Comparison of ENCODE assay signal across 7 cellular contexts in genomic region chr2:111492995-111493719, GRCh38.
A peak's percentile ranks its signal among the peaks of the same experiment; 100 is the strongest.
DNase-seq lines count a peak whose midpoint lies in the region; ATAC-seq, FAIRE-seq and TF ChIP-seq lines count a peak whose summit lies in the region.
"Not testable (repeated sequence)": the region's sequence is repeated elsewhere in the genome, so short reads cannot be mapped to it uniquely, and the experiment has no call there.

No MANE protein-coding gene starts in this region.

- not testable (repeated sequence) for ATAC-seq in IMR-90 (ENCODE audit: low read depth)

- WGBS in IMR-90 (ENCODE audit: extremely low coverage in 2 of 2, insufficient read length in 1 of 2), 2 experiments, result no CpG with 5 or more reads among the region's 20 CpGs
- WGBS in adrenal gland, 4 donors, result 0 to 42% (median 21%) methylated on average over 1 to 5 of the region's 20 CpGs

- peak overlapping the region; percentile 64 for H3K27ac Mint-ChIP-seq in Calu3 (ENCODE audit: unreplicated experiment)
- H3K27ac Mint-ChIP-seq in T-helper 1 cell treated with Interleukin-12 subunit alpha and Interleukin-12 subunit beta and Interleukin-4 antibody, amounts not matched to agents 30 μg/mL and 1 μg/mL, for 36 hours, result peak overlapping the region; percentile 85

- peak overlapping the region; percentile 83 for H3K4me2 ChIP-seq in IMR-90 (ENCODE audit: low read depth, low read length)

- not testable (repeated sequence) for H3K9me1 ChIP-seq in IMR-90 (ENCODE audit: insufficient read depth, low read length)

- FAIRE-seq in kidney (lab: Jason Lieb, UNC), result not testable (repeated sequence)

- H3K4me3 ChIP-seq in IMR-90 (ENCODE audit: insufficient read depth, low read depth, low read length), result peak overlapping the region; percentile 66
- H3K4me3 ChIP-seq in adrenal gland, result peak overlapping the region in 1 of 4 donors; percentile 51
- peak overlapping the region; percentile 59 for H3K4me3 ChIP-seq in epithelial cell of proximal tubule (ENCODE audit: low read depth, low read length)
- peak overlapping the region in 1 of 2 donors; percentile 39 for H3K4me3 ChIP-seq in kidney (ENCODE audit: low read length in 2 of 2)
- H3K4me3 ChIP-seq in retinal pigment epithelial cell (ENCODE audit: low read length), result peak overlapping the region; percentile 58

- peak overlapping the region; percentile 68; the same call in 1 of the 3 replicates for H2BK15ac ChIP-seq in IMR-90 (ENCODE audit: low read depth, low read length)

- not testable (repeated sequence) for H3K27me3 Mint-ChIP-seq in Calu3 (ENCODE audit: unreplicated experiment); T-helper 1 cell treated with Interleukin-12 subunit alpha and Interleukin-12 subunit beta and Interleukin-4 antibody, amounts not matched to agents 30 μg/mL and 1 μg/mL, for 36 hours (ENCODE audit: low read depth)

- not testable (repeated sequence) for BruUV-seq in Calu3 (replicated peaks; lab: Mats Ljungman, UMichigan); IMR-90 (replicated peaks; lab: Mats Ljungman, UMichigan)

- H3K4me3 Mint-ChIP-seq in Calu3 (ENCODE audit: low read depth, unreplicated experiment), result peak overlapping the region; percentile 63
- H3K4me3 Mint-ChIP-seq in T-helper 1 cell treated with Interleukin-12 subunit alpha and Interleukin-12 subunit beta and Interleukin-4 antibody, amounts not matched to agents 30 μg/mL and 1 μg/mL, for 36 hours, result peak overlapping the region; percentile 87

- peak overlapping the region; percentile 91 for H3K56ac ChIP-seq in IMR-90 (ENCODE audit: extremely low read depth, insufficient read depth, low read length)

- POLR2A ChIA-PET in IMR-90 (lab: Charles Lee; ENCODE audit: unreplicated experiment), result not testable (repeated sequence)

- H2BK5ac ChIP-seq in IMR-90 (ENCODE audit: low read depth, low read length, poor library complexity, severe bottlenecking), result peak overlapping the region; percentile 84

- in situ Hi-C loops in IMR-90 (cut with MboI; ENCODE audit: low sequenced_read_pairs), result loop anchor here (25.0 kb wide), 1 partner anchor 169 kb away; no protein-coding TSS in a partner anchor

- H3K36me3 Mint-ChIP-seq in Calu3 (ENCODE audit: insufficient read depth, unreplicated experiment), result not testable (repeated sequence)
- peaks cover 13% of the 10 kb centered on the region for H3K36me3 Mint-ChIP-seq in T-helper 1 cell treated with Interleukin-12 subunit alpha and Interleukin-12 subunit beta and Interleukin-4 antibody, amounts not matched to agents 30 μg/mL and 1 μg/mL, for 36 hours (ENCODE audit: low read depth)

- not testable (repeated sequence) for TF ChIP-seq RAD21 in IMR-90 (IDR thresholded peaks at IDR 0.05; ENCODE audit: low read length)

- peaks cover 16% of the 10 kb centered on the region; the same call in 1 of the 2 replicates for H4K20me1 ChIP-seq in IMR-90 (ENCODE audit: insufficient read depth, low read length)

- peak overlapping the region; percentile 18; the same call in 1 of the 2 replicates for H2AK5ac ChIP-seq in IMR-90 (ENCODE audit: low read depth, low read length)

- dilution Hi-C loops in IMR-90 (cut with HindIII; ENCODE audit: low sequenced_read_pairs, unreplicated experiment), result not testable (repeated sequence)

- not testable (repeated sequence) for TF ChIP-seq CTCF in Calu3 (IDR thresholded peaks at IDR 0.05; ENCODE audit: unreplicated experiment); IMR-90 (conservative IDR thresholded peaks at IDR 0.05; ENCODE audit: low read depth, low read length); adrenal gland (IDR thresholded peaks at IDR 0.05); epithelial cell of proximal tubule (conservative IDR thresholded peaks at IDR 0.05; ENCODE audit: low read depth, low read length); kidney (IDR thresholded peaks at IDR 0.05; ENCODE audit: borderline replicate concordance, extremely low read depth, insufficient read depth); retinal pigment epithelial cell (conservative IDR thresholded peaks at IDR 0.05; ENCODE audit: low read depth, low read length)

- H2AK9ac ChIP-seq in IMR-90 (replicated peaks; ENCODE audit: low read depth, low read length, poor library complexity), result not testable (repeated sequence)

- not testable (repeated sequence) for DNase-seq in Calu3; IMR-90; epithelial cell of proximal tubule (ENCODE audit: low read depth); kidney; retinal pigment epithelial cell (ENCODE audit: low read depth)
- DNase-seq in adrenal gland, result peak in 3 of 7 donors; percentile 25 to 52 (median 45)

- not testable (repeated sequence) for H3K27me3 ChIP-seq in IMR-90 (ENCODE audit: control insufficient read depth, insufficient read depth, low read length); adrenal gland

- H4K8ac ChIP-seq in IMR-90 (ENCODE audit: low read depth in 2 of 2, low read length in 2 of 2), result peak overlapping the region; percentile 81 to 97

- peak overlapping the region; percentile 89 for H4K91ac ChIP-seq in IMR-90 (ENCODE audit: insufficient read depth, low read depth, low read length)

- intact Hi-C loops in Calu3 (cut with micrococcal nuclease; ENCODE audit: unreplicated experiment); adrenal gland (cut with DNase I); kidney (cut with DNase I): not testable (repeated sequence)
- intact Hi-C loops in IMR-90 (cut with micrococcal nuclease), result loop anchor here (10.0 kb wide), 1 partner anchor 172 kb away; no protein-coding TSS in a partner anchor

- H3K18ac ChIP-seq in IMR-90 (ENCODE audit: low read depth, low read length), result peak overlapping the region; percentile 83

- peak overlapping the region; percentile 99 for H3K14ac ChIP-seq in IMR-90 (replicated peaks; ENCODE audit: low read depth, low read length)

- H3K79me1 ChIP-seq in IMR-90 (ENCODE audit: low read depth in 1 of 2, low read length in 2 of 2), result not testable (repeated sequence)

- H3K9me3 ChIP-seq in IMR-90 (ENCODE audit: control insufficient read depth, insufficient read depth, low read length); adrenal gland (replicated peaks in 1 of 3); kidney (ENCODE audit: control insufficient read depth in 1 of 2, low read length in 2 of 2): not testable (repeated sequence)

- peak overlapping the region; percentile 94; the same call in 1 of the 2 replicates for H3K23ac ChIP-seq in IMR-90 (ENCODE audit: low read depth, low read length)

- H3K4ac ChIP-seq in IMR-90 (ENCODE audit: low read depth, low read length), result peak overlapping the region; percentile 97

- not testable (repeated sequence) for H2AFZ ChIP-seq in IMR-90 (replicated peaks; ENCODE audit: low read length, poor library complexity)

- H2BK20ac ChIP-seq in IMR-90 (ENCODE audit: low read depth, low read length), result 0 out of 2 replicates have a peak overlapping the region, but pooled peaks have one; percentile 53

- H3K4me1 ChIP-seq in IMR-90 (ENCODE audit: control insufficient read depth, insufficient read depth, low read length), result peaks cover 19% of the 10 kb centered on the region
- not testable (repeated sequence) for H3K4me1 ChIP-seq in adrenal gland (replicated peaks in 1 of 2); kidney (ENCODE audit: control insufficient read depth in 1 of 2, insufficient read depth in 1 of 2, low read depth in 1 of 2, low read length in 2 of 2)

- H3K36me3 ChIP-seq in IMR-90 (ENCODE audit: control insufficient read depth, insufficient read depth, low read length), result peaks cover 10% of the 10 kb centered on the region
- not testable (repeated sequence) for H3K36me3 ChIP-seq in adrenal gland (replicated peaks in 1 of 2); kidney (ENCODE audit: control insufficient read depth in 1 of 2, insufficient read depth in 2 of 2, low read length in 2 of 2)

- peak overlapping the region; percentile 98 for H3K27ac ChIP-seq in IMR-90 (ENCODE audit: insufficient read depth, low read length)
- H3K27ac ChIP-seq in adrenal gland, result peak overlapping the region in 4 of 5 donors; percentile 54 to 92 (median 70)
- H3K27ac ChIP-seq in kidney (ENCODE audit: low read depth in 2 of 2, low read length in 2 of 2), result peak overlapping the region; percentile 51 to 75

- TF ChIP-seq POLR2A in IMR-90 (IDR thresholded peaks at IDR 0.05; ENCODE audit: low read depth, low read length); adrenal gland (IDR thresholded peaks at IDR 0.05): not testable (repeated sequence)

- CTCF ChIA-PET in Calu3 (lab: Charles Lee); IMR-90 (lab: Yijun Ruan, JAX): not testable (repeated sequence)

- not testable (repeated sequence) for H3K4me1 Mint-ChIP-seq in Calu3 (ENCODE audit: low read depth, unreplicated experiment)
- H3K4me1 Mint-ChIP-seq in T-helper 1 cell treated with Interleukin-12 subunit alpha and Interleukin-12 subunit beta and Interleukin-4 antibody, amounts not matched to agents 30 μg/mL and 1 μg/mL, for 36 hours (ENCODE audit: low read depth), result peaks cover 27% of the 10 kb centered on the region

- H4K5ac ChIP-seq in IMR-90 (ENCODE audit: low read depth, low read length), result peak overlapping the region; percentile 84

- H3K9ac ChIP-seq in IMR-90 (ENCODE audit: low read depth, low read length), result peak overlapping the region; percentile 96
- not testable (repeated sequence) for H3K9ac ChIP-seq in kidney (ENCODE audit: low read length in 2 of 2)

- H3K9me3 Mint-ChIP-seq in Calu3 (ENCODE audit: low read depth, unreplicated experiment); T-helper 1 cell treated with Interleukin-12 subunit alpha and Interleukin-12 subunit beta and Interleukin-4 antibody, amounts not matched to agents 30 μg/mL and 1 μg/mL, for 36 hours: not testable (repeated sequence)

- H2BK120ac ChIP-seq in IMR-90 (ENCODE audit: low read depth, low read length), result peak overlapping the region; percentile 94
